Comparison of ENCODE assay signal across 1 cellular context in the genomic region with DNA sequence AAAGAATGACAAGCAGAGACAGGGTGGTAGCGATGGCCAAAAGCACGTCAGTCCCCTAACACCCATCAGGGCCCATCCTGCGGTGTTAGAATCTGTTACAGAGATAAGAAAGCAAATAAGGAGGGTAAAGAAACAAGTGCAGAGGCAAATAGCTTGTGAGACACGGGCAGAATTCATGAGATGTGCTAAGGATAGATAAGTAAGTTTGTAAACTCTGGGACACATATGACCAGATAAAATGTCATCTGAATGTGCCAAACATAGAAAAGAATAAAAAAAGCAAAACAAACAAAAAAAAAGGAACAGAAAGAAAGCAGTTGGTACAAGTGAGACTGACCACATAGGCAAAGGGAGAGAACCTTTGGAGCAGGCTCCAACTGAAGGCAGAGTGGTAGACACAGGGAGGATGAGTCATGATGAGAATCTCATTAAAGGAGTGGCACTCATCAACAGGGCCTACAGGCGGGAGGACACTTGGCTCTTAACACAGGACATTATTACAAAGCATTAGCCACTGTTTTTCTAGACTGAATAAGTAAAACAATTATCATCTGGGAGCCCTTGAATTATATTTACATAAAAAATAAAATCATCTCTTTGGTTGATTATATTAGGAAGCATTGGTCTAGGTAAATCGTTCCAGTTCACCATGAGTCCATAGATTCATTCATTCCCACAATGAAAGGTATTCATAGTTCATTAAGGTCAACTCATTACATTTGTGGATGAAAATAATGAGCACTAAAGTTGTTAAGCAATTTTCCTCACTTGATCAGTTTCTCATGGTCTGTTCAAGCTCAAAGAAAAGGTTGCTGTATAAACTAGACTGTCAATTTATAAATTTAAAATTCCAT.
TF ChIP-seq lines count a peak whose summit lies in the region.

No MANE protein-coding gene starts in this region.

TF ChIP-seq in GM12878, 131 proteins besides CTCF, POLR2A, EP300 and RAD21 (continued from another document):
- TF ChIP-seq, protein P1, sequence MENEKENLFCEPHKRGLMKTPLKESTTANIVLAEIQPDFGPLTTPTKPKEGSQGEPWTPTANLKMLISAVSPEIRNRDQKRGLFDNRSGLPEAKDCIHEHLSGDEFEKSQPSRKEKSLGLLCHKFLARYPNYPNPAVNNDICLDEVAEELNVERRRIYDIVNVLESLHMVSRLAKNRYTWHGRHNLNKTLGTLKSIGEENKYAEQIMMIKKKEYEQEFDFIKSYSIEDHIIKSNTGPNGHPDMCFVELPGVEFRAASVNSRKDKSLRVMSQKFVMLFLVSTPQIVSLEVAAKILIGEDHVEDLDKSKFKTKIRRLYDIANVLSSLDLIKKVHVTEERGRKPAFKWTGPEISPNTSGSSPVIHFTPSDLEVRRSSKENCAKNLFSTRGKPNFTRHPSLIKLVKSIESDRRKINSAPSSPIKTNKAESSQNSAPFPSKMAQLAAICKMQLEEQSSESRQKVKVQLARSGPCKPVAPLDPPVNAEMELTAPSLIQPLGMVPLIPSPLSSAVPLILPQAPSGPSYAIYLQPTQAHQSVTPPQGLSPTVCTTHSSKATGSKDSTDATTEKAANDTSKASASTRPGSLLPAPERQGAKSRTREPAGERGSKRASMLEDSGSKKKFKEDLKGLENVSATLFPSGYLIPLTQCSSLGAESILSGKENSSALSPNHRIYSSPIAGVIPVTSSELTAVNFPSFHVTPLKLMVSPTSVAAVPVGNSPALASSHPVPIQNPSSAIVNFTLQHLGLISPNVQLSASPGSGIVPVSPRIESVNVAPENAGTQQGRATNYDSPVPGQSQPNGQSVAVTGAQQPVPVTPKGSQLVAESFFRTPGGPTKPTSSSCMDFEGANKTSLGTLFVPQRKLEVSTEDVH (IDR thresholded peaks at IDR 0.05; ENCODE audit: low read depth, partially characterized antibody), result no peak
- TF ChIP-seq PAX8 (IDR thresholded peaks at IDR 0.05) (no peak), ZNF687 (IDR thresholded peaks at IDR 0.05) (0 out of 2 replicates have a peak, but pooled peaks have one; percentile 20), JUND (IDR thresholded peaks at IDR 0.05; ENCODE audit: low read depth, low read length) (peak; percentile 44; the same call in 1 of the 2 replicates), ATF7 (IDR thresholded peaks at IDR 0.05; ENCODE audit: low read depth) (peak; percentile 74), SKIL (IDR thresholded peaks at IDR 0.05; ENCODE audit: low read depth, poor library complexity, severe bottlenecking) (peak; percentile 70), BCL11A (IDR thresholded peaks at IDR 0.05; ENCODE audit: low read depth, low read length) (peak; percentile 80), HDAC2 (IDR thresholded peaks at IDR 0.05) (no peak), ZNF24 (IDR thresholded peaks at IDR 0.05) (peak; percentile 81), IKZF2 (IDR thresholded peaks at IDR 0.05) (peak; percentile 93 to 94), POLR2AphosphoS5 (IDR thresholded peaks at IDR 0.05; ENCODE audit: low read length) (no peak), EED (IDR thresholded peaks at IDR 0.05; ENCODE audit: low read depth) (peak; percentile 72), JUNB (IDR thresholded peaks at IDR 0.05) (peak; percentile 37; the same call in 1 of the 2 replicates), DPF2 (IDR thresholded peaks at IDR 0.05) (peak; percentile 71; the same call in 1 of the 2 replicates), NFIC (IDR thresholded peaks at IDR 0.05; ENCODE audit: low read depth, low read length) (no peak), ZNF384 (IDR thresholded peaks at IDR 0.05; ENCODE audit: borderline replicate concordance, low read depth, low read length) (peak; percentile 59; the same call in 1 of the 2 replicates), LARP7 (IDR thresholded peaks at IDR 0.05) (no peak), NBN (IDR thresholded peaks at IDR 0.05) (peak; percentile 77), MTA2 (IDR thresholded peaks at IDR 0.05; ENCODE audit: low read depth) (peak; percentile 96), RUNX3 (IDR thresholded peaks at IDR 0.05; ENCODE audit: low read length) (0 out of 2 replicates have a peak, but pooled peaks have one; percentile 42), IRF4 (IDR thresholded peaks at IDR 0.05; ENCODE audit: low read depth, low read length) (peak; percentile 66; the same call in 1 of the 2 replicates), IKZF1 (conservative IDR thresholded peaks at IDR 0.05) (peak; percentile 84), NR2F1 (conservative IDR thresholded peaks at IDR 0.05) (peak; percentile 89), PAX5 (IDR thresholded peaks at IDR 0.05; ENCODE audit: borderline replicate concordance, low read depth, low read length) (0 out of 2 replicates have a peak, but pooled peaks have one; percentile 19)
- TF ChIP-seq, protein P2, sequence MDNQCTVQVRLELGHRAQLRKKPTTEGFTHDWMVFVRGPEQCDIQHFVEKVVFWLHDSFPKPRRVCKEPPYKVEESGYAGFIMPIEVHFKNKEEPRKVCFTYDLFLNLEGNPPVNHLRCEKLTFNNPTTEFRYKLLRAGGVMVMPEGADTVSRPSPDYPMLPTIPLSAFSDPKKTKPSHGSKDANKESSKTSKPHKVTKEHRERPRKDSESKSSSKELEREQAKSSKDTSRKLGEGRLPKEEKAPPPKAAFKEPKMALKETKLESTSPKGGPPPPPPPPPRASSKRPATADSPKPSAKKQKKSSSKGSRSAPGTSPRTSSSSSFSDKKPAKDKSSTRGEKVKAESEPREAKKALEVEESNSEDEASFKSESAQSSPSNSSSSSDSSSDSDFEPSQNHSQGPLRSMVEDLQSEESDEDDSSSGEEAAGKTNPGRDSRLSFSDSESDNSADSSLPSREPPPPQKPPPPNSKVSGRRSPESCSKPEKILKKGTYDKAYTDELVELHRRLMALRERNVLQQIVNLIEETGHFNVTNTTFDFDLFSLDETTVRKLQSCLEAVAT (IDR thresholded peaks at IDR 0.05), result peak; percentile 69
- TF ChIP-seq, protein P3, sequence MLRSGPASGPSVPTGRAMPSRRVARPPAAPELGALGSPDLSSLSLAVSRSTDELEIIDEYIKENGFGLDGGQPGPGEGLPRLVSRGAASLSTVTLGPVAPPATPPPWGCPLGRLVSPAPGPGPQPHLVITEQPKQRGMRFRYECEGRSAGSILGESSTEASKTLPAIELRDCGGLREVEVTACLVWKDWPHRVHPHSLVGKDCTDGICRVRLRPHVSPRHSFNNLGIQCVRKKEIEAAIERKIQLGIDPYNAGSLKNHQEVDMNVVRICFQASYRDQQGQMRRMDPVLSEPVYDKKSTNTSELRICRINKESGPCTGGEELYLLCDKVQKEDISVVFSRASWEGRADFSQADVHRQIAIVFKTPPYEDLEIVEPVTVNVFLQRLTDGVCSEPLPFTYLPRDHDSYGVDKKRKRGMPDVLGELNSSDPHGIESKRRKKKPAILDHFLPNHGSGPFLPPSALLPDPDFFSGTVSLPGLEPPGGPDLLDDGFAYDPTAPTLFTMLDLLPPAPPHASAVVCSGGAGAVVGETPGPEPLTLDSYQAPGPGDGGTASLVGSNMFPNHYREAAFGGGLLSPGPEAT (IDR thresholded peaks at IDR 0.05; ENCODE audit: low read depth), result peak; percentile 74
